In genomic region chr1:14222086-14222485, GRCh38 we compare ENCODE assay signal across 23 cellular contexts.
DNase-seq lines count a peak whose midpoint lies in the region; ATAC-seq and TF ChIP-seq lines count a peak whose summit lies in the region.
"Had no signal": no experiment of that assay in that cellular context is flagged by ENCODE, and none has a peak within 500 bp of the region (broad histone marks: within the 10 kb centered on the region; RNA-seq: fewer than 3 reads in every experiment).

No MANE protein-coding gene starts in this region.

- POLR2A ChIA-PET in A673 (lab: Charles Lee; ENCODE audit: low non-redundant PET): no interaction called here

- peaks cover 10% of the 10 kb centered on the region for H3K4me1 Mint-ChIP-seq in neural progenitor cell
- no peaks in the 10 kb centered on the region for H3K4me1 Mint-ChIP-seq in activated T-cell treated with anti-CD3 and anti-CD28 coated beads, Interleukin-2, amount 50 U/mL, for 4 hours (ENCODE audit: low read depth)
- H3K4me1 Mint-ChIP-seq: CD14-positive monocyte; CD8-positive, alpha-beta memory T cell; GM23338 had no signal

- ATAC-seq in Right ventricle myocardium superior (ENCODE audit: poor library complexity) (no peak), heart left ventricle (no peak)
- no peak for ATAC-seq in activated T-cell treated with anti-CD3 and anti-CD28 coated beads, Interleukin-2, amount 50 U/mL, for 4 hours
- ATAC-seq: GM12878, GM23338, HCT116 had no signal

- no TSS peak for BruUV-seq in A673 (replicated peaks; lab: Mats Ljungman, UMichigan)

- H3F3A ChIP-seq in neural progenitor cell (ENCODE audit: low read depth): no peaks in the 10 kb centered on the region

- H3K9me3 ChIP-seq in heart left ventricle (peaks cover 0 to 20% (median 12%) of the 10 kb centered on the region in 12 donors), A673 (ENCODE audit: low read depth, low read length, poor library complexity, severe bottlenecking) (peaks cover 12% of the 10 kb centered on the region), neural progenitor cell (ENCODE audit: low read depth) (no peaks in the 10 kb centered on the region)
- H3K9me3 ChIP-seq: BE2C had no signal

- no peak overlapping the region for H3K27ac ChIP-seq in heart left ventricle
- no peak overlapping the region for H3K27ac ChIP-seq in A673 (ENCODE audit: low read depth, low read length, poor library complexity, severe bottlenecking)
- no peak overlapping the region for H3K27ac ChIP-seq in neural progenitor cell
- H3K27ac ChIP-seq: 22Rv1; BLaER1 treated with 17β-estradiol and CSF1 and Interleukin-3, amounts not matched to agents 10 nM and 100 nM had no signal

- H3K27me3 ChIP-seq in heart left ventricle: peaks cover 0 to 8% (median 0%) of the 10 kb centered on the region in 9 donors
- no peaks in the 10 kb centered on the region for H3K27me3 ChIP-seq in A673 (replicated peaks; ENCODE audit: insufficient read depth, low read depth, low read length, poor library complexity)
- H3K27me3 ChIP-seq in neural progenitor cell: no peaks in the 10 kb centered on the region
- H3K27me3 ChIP-seq: BE2C; BLaER1 treated with 17β-estradiol and CSF1 and Interleukin-3, amounts not matched to agents 10 nM and 100 nM had no signal

- H3K9ac ChIP-seq in neural progenitor cell: no peak overlapping the region
- H3K9ac ChIP-seq: BLaER1 treated with 17β-estradiol and CSF1 and Interleukin-3, amounts not matched to agents 10 nM and 100 nM had no signal

- no peaks in the 10 kb centered on the region for H3K79me2 ChIP-seq in neural progenitor cell (ENCODE audit: low read depth)

- intact Hi-C loops in Right ventricle myocardium superior (cut with DNase I): no loop called here
- intact Hi-C loops in heart left ventricle (cut with DNase I): no loop called here
- intact Hi-C loops in A673 (cut with micrococcal nuclease; ENCODE audit: unreplicated experiment): no loop called here

- H3K4me1 ChIP-seq in heart left ventricle (no peaks in the 10 kb centered on the region), A673 (ENCODE audit: insufficient read depth, low read length, poor library complexity, severe bottlenecking) (peaks cover 7% of the 10 kb centered on the region), neural progenitor cell (no peaks in the 10 kb centered on the region)
- H3K4me1 ChIP-seq: BE2C; BLaER1 treated with 17β-estradiol and CSF1 and Interleukin-3, amounts not matched to agents 10 nM and 100 nM had no signal

- H3K4me3 Mint-ChIP-seq in neural progenitor cell: peak overlapping the region; percentile 30
- no peak overlapping the region for H3K4me3 Mint-ChIP-seq in activated T-cell treated with anti-CD3 and anti-CD28 coated beads, Interleukin-2, amount 50 U/mL, for 4 hours
- H3K4me3 Mint-ChIP-seq: CD14-positive monocyte; CD4-positive, alpha-beta T cell; CD8-positive, alpha-beta memory T cell; GM23338; H9 had no signal

- no peak for TF ChIP-seq POLR2A in heart left ventricle (IDR thresholded peaks at IDR 0.05)

- H4K20me1 ChIP-seq in neural progenitor cell (ENCODE audit: low read depth): no peaks in the 10 kb centered on the region
- H4K20me1 ChIP-seq: BLaER1 treated with 17β-estradiol and CSF1 and Interleukin-3, amounts not matched to agents 10 nM and 100 nM had no signal

- CTCF ChIA-PET in A673 (lab: Charles Lee): no interaction called here

- TF ChIP-seq CTCF in heart left ventricle (IDR thresholded peaks at IDR 0.05) (no peak), A673 (conservative IDR thresholded peaks at IDR 0.05; ENCODE audit: low read depth, low read length) (no peak), neural progenitor cell (IDR thresholded peaks at IDR 0.05) (no peak)

- no peak overlapping the region for H3K27ac Mint-ChIP-seq in neural progenitor cell
- H3K27ac Mint-ChIP-seq: CD14-positive monocyte; CD4-positive, alpha-beta T cell; CD8-positive, alpha-beta memory T cell; GM23338; H9 had no signal

- H3K36me3 ChIP-seq in heart left ventricle (no peaks in the 10 kb centered on the region), A673 (ENCODE audit: insufficient read depth, low read length, poor library complexity, severe bottlenecking) (no peaks in the 10 kb centered on the region), neural progenitor cell (peaks cover 3% of the 10 kb centered on the region)
- H3K36me3 ChIP-seq: BE2C; BLaER1 treated with 17β-estradiol and CSF1 and Interleukin-3, amounts not matched to agents 10 nM and 100 nM had no signal

- no peak overlapping the region for H2AFZ ChIP-seq in neural progenitor cell (replicated peaks)
- H2AFZ ChIP-seq: GM23338 had no signal

- H3K27me3 Mint-ChIP-seq in neural progenitor cell (ENCODE audit: insufficient read depth, low read depth): peaks cover 5% of the 10 kb centered on the region
- H3K27me3 Mint-ChIP-seq in activated T-cell treated with anti-CD3 and anti-CD28 coated beads, Interleukin-2, amount 50 U/mL, for 4 hours (ENCODE audit: low read depth): peaks cover 10% of the 10 kb centered on the region
- H3K27me3 Mint-ChIP-seq: CD4-positive, alpha-beta T cell had no signal

- no peak overlapping the region for H3K4me3 ChIP-seq in heart left ventricle
- no peak overlapping the region for H3K4me3 ChIP-seq in A673 (ENCODE audit: low read depth, low read length, poor library complexity, severe bottlenecking)
- no peak overlapping the region for H3K4me3 ChIP-seq in neural progenitor cell
- H3K4me3 ChIP-seq: BLaER1 treated with 17β-estradiol and CSF1 and Interleukin-3, amounts not matched to agents 10 nM and 100 nM; GM12878; GM23338 had no signal

- H3K36me3 Mint-ChIP-seq in neural progenitor cell: peaks cover 1% of the 10 kb centered on the region
- no peaks in the 10 kb centered on the region for H3K36me3 Mint-ChIP-seq in activated T-cell treated with anti-CD3 and anti-CD28 coated beads, Interleukin-2, amount 50 U/mL, for 4 hours (ENCODE audit: insufficient read depth)
- H3K36me3 Mint-ChIP-seq: CD14-positive monocyte; CD8-positive, alpha-beta memory T cell had no signal

- WGBS in heart left ventricle, 4 donors: 40 to 48% (median 44%) methylated on average over 6 of the region's 6 CpGs

- H3K9me3 Mint-ChIP-seq in neural progenitor cell: peaks cover 16% of the 10 kb centered on the region
- peaks cover 15% of the 10 kb centered on the region for H3K9me3 Mint-ChIP-seq in activated T-cell treated with anti-CD3 and anti-CD28 coated beads, Interleukin-2, amount 50 U/mL, for 4 hours

- peak; percentile 36 for DNase-seq in Right ventricle myocardium superior
- no peak for DNase-seq in heart left ventricle
- peak; percentile 12 for DNase-seq in A673 (ENCODE audit: low spot score)
- DNase-seq in NCI-H82 treated with DMSO at 0.1 percent for 48 hours (lab: John Stamatoyannopoulos, UW; ENCODE audit: unreplicated experiment): peak; percentile 22
- DNase-seq in neural progenitor cell (ENCODE audit: low spot score): no peak
- DNase-seq in activated T-cell treated with anti-CD3 and anti-CD28 coated beads, Interleukin-2, amount 50 U/mL, for 4 hours: no peak
- DNase-seq in NCI-H1694 treated with DMSO at 0.1 percent for 48 hours (lab: John Stamatoyannopoulos, UW): no peak
- DNase-seq: ACHN; AML-193; BE2C; CD4-positive, alpha-beta T cell; CD8-positive, alpha-beta memory T cell; DMS 273 treated with DMSO at 0.1 percent for 48 hours; DMS79; EL; GDM1; H9 had no signal

- no peak overlapping the region for H3K4me2 ChIP-seq in neural progenitor cell
- H3K4me2 ChIP-seq: BLaER1 treated with 17β-estradiol and CSF1 and Interleukin-3, amounts not matched to agents 10 nM and 100 nM; GM23338 had no signal

Comparison
In these comparisons a context has a peak if more than half of its experiments do, and no peak if none do; other contexts are left out.
1. DNase-seq: peak in Right ventricle myocardium superior (single experiment), A673 (single experiment) and NCI-H82 treated with DMSO at 0.1 percent for 48 hours (single experiment); none in heart left ventricle (0 of 5), neural progenitor cell (single experiment), activated T-cell treated with anti-CD3 and anti-CD28 coated beads, Interleukin-2, amount 50 U/mL, for 4 hours (single experiment) and NCI-H1694 treated with DMSO at 0.1 percent for 48 hours (single experiment).